Comparison of ENCODE assay signal across 2 cellular contexts in the genomic region with DNA sequence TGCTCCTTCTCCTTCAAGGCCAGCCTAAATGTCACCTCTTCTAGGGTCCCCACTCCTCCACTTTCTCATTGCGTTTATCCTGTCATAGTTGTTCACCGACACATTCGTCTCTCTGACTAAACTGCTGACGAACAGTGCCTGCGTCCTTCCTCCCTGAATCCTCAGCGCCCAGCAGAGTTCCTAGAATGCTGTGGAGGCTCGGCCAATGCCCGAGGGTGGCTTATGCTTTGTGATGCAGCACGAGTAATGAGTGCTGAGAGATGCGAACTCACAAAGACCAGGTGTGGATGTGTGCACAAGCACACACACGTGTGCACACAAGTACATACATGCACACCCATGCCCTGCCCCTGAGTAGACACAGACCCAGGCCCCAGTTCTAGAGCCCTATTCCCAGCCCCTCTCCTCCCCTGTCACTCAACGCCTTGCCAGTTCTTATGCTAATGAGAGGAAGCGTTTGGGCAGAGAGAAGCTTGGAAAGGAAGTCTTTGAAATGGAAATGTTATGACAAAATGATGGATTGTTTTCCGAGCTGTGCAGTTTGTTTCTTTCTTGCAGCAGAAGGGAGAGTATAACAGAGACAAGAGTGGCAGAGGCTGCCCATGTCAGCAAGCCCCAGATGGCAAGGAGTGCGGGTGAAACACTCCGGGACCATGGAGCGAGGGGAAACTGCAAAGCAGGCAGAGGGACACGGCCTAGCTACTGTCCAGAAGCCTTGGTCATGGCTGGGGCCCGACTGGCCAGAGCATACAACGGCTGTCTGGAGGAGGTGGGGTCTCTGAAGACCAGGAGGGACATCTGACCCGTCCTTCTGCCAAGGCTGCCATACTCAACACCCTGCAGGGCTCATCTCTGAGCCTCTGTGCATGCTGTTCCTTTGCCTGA.
TF ChIP-seq lines count a peak whose summit lies in the region.

No MANE protein-coding gene starts in this region.

TF ChIP-seq in IMR-90, 13 proteins besides CTCF, POLR2A, EP300 and RAD21:
- no peak for TF ChIP-seq MAZ (IDR thresholded peaks at IDR 0.05; ENCODE audit: borderline replicate concordance, low read depth, low read length)
- no peak for TF ChIP-seq NFE2L2 (IDR thresholded peaks at IDR 0.05; ENCODE audit: low read depth, low read length)
- TF ChIP-seq, protein P1, sequence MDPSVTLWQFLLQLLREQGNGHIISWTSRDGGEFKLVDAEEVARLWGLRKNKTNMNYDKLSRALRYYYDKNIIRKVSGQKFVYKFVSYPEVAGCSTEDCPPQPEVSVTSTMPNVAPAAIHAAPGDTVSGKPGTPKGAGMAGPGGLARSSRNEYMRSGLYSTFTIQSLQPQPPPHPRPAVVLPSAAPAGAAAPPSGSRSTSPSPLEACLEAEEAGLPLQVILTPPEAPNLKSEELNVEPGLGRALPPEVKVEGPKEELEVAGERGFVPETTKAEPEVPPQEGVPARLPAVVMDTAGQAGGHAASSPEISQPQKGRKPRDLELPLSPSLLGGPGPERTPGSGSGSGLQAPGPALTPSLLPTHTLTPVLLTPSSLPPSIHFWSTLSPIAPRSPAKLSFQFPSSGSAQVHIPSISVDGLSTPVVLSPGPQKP (IDR thresholded peaks at IDR 0.05; ENCODE audit: borderline replicate concordance, low read depth, low read length) = no peak
- TF ChIP-seq BHLHE40 (IDR thresholded peaks at IDR 0.05; ENCODE audit: low read depth, low read length) = no peak
- no peak for TF ChIP-seq CHD1 (IDR thresholded peaks at IDR 0.05; ENCODE audit: low read depth, low read length)
- TF ChIP-seq FOS (IDR thresholded peaks at IDR 0.05; ENCODE audit: low read depth, low read length) = no peak
- TF ChIP-seq MAFK (IDR thresholded peaks at IDR 0.05; ENCODE audit: low read depth, low read length) = no peak
- TF ChIP-seq CEBPB (IDR thresholded peaks at IDR 0.05; ENCODE audit: low read depth, low read length) = no peak
- TF ChIP-seq MXI1 (IDR thresholded peaks at IDR 0.05; ENCODE audit: borderline replicate concordance, low read depth, low read length) = no peak
- TF ChIP-seq RFX5 (IDR thresholded peaks at IDR 0.05; ENCODE audit: low read depth, low read length) = no peak
- TF ChIP-seq, protein P2, sequence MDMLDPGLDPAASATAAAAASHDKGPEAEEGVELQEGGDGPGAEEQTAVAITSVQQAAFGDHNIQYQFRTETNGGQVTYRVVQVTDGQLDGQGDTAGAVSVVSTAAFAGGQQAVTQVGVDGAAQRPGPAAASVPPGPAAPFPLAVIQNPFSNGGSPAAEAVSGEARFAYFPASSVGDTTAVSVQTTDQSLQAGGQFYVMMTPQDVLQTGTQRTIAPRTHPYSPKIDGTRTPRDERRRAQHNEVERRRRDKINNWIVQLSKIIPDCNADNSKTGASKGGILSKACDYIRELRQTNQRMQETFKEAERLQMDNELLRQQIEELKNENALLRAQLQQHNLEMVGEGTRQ (IDR thresholded peaks at IDR 0.05; ENCODE audit: low read depth, low read length) = no peak
- TF ChIP-seq SMC3 (IDR thresholded peaks at IDR 0.05; ENCODE audit: low read depth, low read length) = no peak
- TF ChIP-seq RCOR1 (IDR thresholded peaks at IDR 0.05; ENCODE audit: insufficient replicate concordance, low read length) = no peak
TF ChIP-seq in IMR-90: peak in this region for 0.

TF ChIP-seq in SK-N-SH treated with all-trans-retinoic acid at 6 μM for 48 hours, 23 proteins besides CTCF, POLR2A, EP300 and RAD21:
- TF ChIP-seq RARB (CRISPR knock-in tag; IDR thresholded peaks at IDR 0.05) (no peak), ZC3H10 (CRISPR knock-in tag; IDR thresholded peaks at IDR 0.05) (no peak), ZNF70 (CRISPR knock-in tag; IDR thresholded peaks at IDR 0.05) (no peak), GLIS3 (CRISPR knock-in tag; IDR thresholded peaks at IDR 0.05) (no peak), ZFP30 (CRISPR knock-in tag; IDR thresholded peaks at IDR 0.05) (no peak), TCF4 (CRISPR knock-in tag; IDR thresholded peaks at IDR 0.05; ENCODE audit: borderline replicate concordance) (no peak), BACH2 (CRISPR knock-in tag; IDR thresholded peaks at IDR 0.05; ENCODE audit: borderline replicate concordance) (no peak), OSR1 (CRISPR knock-in tag; IDR thresholded peaks at IDR 0.05) (no peak), ESRRG (CRISPR knock-in tag; IDR thresholded peaks at IDR 0.05) (no peak), CSDC2 (CRISPR knock-in tag; IDR thresholded peaks at IDR 0.05) (no peak), ZFP3 (CRISPR knock-in tag; IDR thresholded peaks at IDR 0.05) (no peak)
- TF ChIP-seq, protein P3, sequence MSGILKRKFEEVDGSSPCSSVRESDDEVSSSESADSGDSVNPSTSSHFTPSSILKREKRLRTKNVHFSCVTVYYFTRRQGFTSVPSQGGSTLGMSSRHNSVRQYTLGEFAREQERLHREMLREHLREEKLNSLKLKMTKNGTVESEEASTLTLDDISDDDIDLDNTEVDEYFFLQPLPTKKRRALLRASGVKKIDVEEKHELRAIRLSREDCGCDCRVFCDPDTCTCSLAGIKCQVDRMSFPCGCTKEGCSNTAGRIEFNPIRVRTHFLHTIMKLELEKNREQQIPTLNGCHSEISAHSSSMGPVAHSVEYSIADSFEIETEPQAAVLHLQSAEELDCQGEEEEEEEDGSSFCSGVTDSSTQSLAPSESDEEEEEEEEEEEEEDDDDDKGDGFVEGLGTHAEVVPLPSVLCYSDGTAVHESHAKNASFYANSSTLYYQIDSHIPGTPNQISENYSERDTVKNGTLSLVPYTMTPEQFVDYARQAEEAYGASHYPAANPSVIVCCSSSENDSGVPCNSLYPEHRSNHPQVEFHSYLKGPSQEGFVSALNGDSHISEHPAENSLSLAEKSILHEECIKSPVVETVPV (CRISPR knock-in tag; IDR thresholded peaks at IDR 0.05) = no peak
- TF ChIP-seq, protein P4, sequence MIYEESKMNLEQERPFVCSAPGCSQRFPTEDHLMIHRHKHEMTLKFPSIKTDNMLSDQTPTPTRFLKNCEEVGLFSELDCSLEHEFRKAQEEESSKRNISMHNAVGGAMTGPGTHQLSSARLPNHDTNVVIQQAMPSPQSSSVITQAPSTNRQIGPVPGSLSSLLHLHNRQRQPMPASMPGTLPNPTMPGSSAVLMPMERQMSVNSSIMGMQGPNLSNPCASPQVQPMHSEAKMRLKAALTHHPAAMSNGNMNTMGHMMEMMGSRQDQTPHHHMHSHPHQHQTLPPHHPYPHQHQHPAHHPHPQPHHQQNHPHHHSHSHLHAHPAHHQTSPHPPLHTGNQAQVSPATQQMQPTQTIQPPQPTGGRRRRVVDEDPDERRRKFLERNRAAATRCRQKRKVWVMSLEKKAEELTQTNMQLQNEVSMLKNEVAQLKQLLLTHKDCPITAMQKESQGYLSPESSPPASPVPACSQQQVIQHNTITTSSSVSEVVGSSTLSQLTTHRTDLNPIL (CRISPR knock-in tag; IDR thresholded peaks at IDR 0.05; ENCODE audit: low read depth) = no peak
- TF ChIP-seq, protein P5, sequence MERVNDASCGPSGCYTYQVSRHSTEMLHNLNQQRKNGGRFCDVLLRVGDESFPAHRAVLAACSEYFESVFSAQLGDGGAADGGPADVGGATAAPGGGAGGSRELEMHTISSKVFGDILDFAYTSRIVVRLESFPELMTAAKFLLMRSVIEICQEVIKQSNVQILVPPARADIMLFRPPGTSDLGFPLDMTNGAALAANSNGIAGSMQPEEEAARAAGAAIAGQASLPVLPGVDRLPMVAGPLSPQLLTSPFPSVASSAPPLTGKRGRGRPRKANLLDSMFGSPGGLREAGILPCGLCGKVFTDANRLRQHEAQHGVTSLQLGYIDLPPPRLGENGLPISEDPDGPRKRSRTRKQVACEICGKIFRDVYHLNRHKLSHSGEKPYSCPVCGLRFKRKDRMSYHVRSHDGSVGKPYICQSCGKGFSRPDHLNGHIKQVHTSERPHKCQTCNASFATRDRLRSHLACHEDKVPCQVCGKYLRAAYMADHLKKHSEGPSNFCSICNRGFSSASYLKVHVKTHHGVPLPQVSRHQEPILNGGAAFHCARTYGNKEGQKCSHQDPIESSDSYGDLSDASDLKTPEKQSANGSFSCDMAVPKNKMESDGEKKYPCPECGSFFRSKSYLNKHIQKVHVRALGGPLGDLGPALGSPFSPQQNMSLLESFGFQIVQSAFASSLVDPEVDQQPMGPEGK (CRISPR knock-in tag; IDR thresholded peaks at IDR 0.05; ENCODE audit: borderline replicate concordance) = no peak
TF ChIP-seq in SK-N-SH treated with all-trans-retinoic acid at 6 μM for 48 hours: peak in this region for 0.
